8 cellular contexts compared by ENCODE assay signal in the genomic region with DNA sequence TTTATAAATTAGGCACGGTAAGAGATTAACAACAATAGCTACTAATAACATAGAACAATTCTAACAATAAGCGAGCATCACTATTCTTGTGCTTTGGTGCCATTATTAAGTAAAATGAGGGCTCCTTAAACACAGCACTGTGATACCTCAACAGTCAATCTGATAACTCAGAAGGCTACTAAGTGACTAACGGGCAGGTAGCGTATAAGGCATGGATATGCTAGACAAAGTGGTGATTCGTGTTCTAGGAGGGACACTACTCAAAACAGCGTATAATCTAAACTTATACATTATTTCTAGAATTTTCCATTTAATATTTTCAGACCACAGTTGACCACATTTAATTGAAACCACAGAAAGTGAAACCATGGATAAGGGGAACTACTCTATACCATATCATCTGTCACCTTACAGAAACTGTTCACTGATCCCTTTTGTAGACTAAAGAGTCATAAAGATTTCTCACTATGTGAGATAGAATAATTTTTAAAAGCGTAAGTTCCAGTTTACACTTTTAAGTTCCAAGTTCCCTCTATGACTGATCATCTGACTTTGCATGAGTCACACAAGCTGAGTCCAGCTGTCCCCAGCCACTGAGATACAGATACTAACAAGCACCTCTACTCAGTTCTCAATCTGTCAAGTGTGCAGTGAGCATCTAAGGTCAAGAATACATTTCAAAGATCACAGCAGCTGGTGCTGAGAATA.
A peak's percentile ranks its signal among the peaks of the same experiment; 100 is the strongest.
DNase-seq lines count a peak whose midpoint lies in the region; ATAC-seq and TF ChIP-seq lines count a peak whose summit lies in the region.
"Not testable (repeated sequence)": the region's sequence is repeated elsewhere in the genome, so short reads cannot be mapped to it uniquely, and the experiment has no call there.

No MANE protein-coding gene starts in this region.

- not testable (repeated sequence) for H2BK15ac ChIP-seq in mesendoderm (replicated peaks; ENCODE audit: low read depth)

- no CpG with 5 or more reads among the region's 7 CpGs for WGBS in mesendoderm (ENCODE audit: extremely low coverage, insufficient coverage, low lambda C conversion rate)

- H3K9ac ChIP-seq in mesendoderm (ENCODE audit: low read length), result not testable (repeated sequence)

- H2BK120ac ChIP-seq in mesendoderm (ENCODE audit: low read depth, low read length), result not testable (repeated sequence)

- ATAC-seq in GM18519 (IDR thresholded peaks at IDR 0.05; ENCODE audit: low FRiP score, unreplicated experiment), result peak; percentile 88
- peak; percentile 90 for ATAC-seq in GM21381 (IDR thresholded peaks at IDR 0.05; ENCODE audit: unreplicated experiment)
- ATAC-seq in HG02884 (IDR thresholded peaks at IDR 0.05; ENCODE audit: unreplicated experiment), result peak; percentile 95
- ATAC-seq in HG03442 (IDR thresholded peaks at IDR 0.05; ENCODE audit: unreplicated experiment), result peak; percentile 95
- peak; percentile 63 for ATAC-seq in SK-N-SH treated with all-trans-retinoic acid at 6 μM for 48 hours
- peak; percentile 80 for ATAC-seq in upper lobe of right lung

- H3K79me1 ChIP-seq in mesendoderm (ENCODE audit: low read length), result not testable (repeated sequence)

- H3K56ac ChIP-seq in mesendoderm (ENCODE audit: low read length), result not testable (repeated sequence)

- H4K5ac ChIP-seq in mesendoderm (ENCODE audit: low read length), result not testable (repeated sequence)

- H3K18ac ChIP-seq in mesendoderm (ENCODE audit: low read length), result peak overlapping the region; percentile 51

- not testable (repeated sequence) for H3K4me2 ChIP-seq in mesendoderm (ENCODE audit: low read length)

- peak; percentile 2 for DNase-seq in fibroblast of mammary gland (ENCODE audit: low read depth)
- DNase-seq in mesendoderm, upper lobe of right lung: not testable (repeated sequence)

- TF ChIP-seq CTCF in fibroblast of mammary gland (conservative IDR thresholded peaks at IDR 0.05; ENCODE audit: control insufficient read depth, insufficient read depth, low read depth, low read length); upper lobe of right lung (IDR thresholded peaks at IDR 0.05): not testable (repeated sequence)

- intact Hi-C loops in upper lobe of right lung (cut with DNase I), result not testable (repeated sequence)

- not testable (repeated sequence) for H3K4me1 ChIP-seq in mesendoderm (ENCODE audit: control insufficient read depth, low read depth, low read length); upper lobe of right lung

- not testable (repeated sequence) for H3K23ac ChIP-seq in mesendoderm (ENCODE audit: low read length)

- H3K79me2 ChIP-seq in mesendoderm (ENCODE audit: control insufficient read depth, insufficient read depth, low read length), result not testable (repeated sequence)

- H3K4ac ChIP-seq in mesendoderm (ENCODE audit: low read depth, low read length), result not testable (repeated sequence)

- not testable (repeated sequence) for H3K4me3 ChIP-seq in fibroblast of mammary gland (ENCODE audit: control insufficient read depth, low read depth, low read length); mesendoderm (ENCODE audit: low read length); upper lobe of right lung

- H3K27me3 ChIP-seq in mesendoderm (ENCODE audit: insufficient read depth, low read length, poor library complexity); upper lobe of right lung: not testable (repeated sequence)

- not testable (repeated sequence) for H2BK5ac ChIP-seq in mesendoderm (ENCODE audit: low read length)

- not testable (repeated sequence) for H3K36me3 ChIP-seq in mesendoderm (ENCODE audit: control insufficient read depth, insufficient read depth, low read length); upper lobe of right lung

- H2AK5ac ChIP-seq in mesendoderm (ENCODE audit: low read length), result not testable (repeated sequence)

- H4K8ac ChIP-seq in mesendoderm (ENCODE audit: low read depth, low read length), result peak overlapping the region; percentile 76

- H3K9me3 ChIP-seq in upper lobe of right lung, result not testable (repeated sequence)

- not testable (repeated sequence) for H3K27ac ChIP-seq in mesendoderm (ENCODE audit: low read depth, low read length); upper lobe of right lung
